In genomic region chr21:16082038-16082816, GRCh38 we compare ENCODE assay signal across 8 cellular contexts.
DNase-seq lines count a peak whose midpoint lies in the region; ATAC-seq and TF ChIP-seq lines count a peak whose summit lies in the region.

No MANE protein-coding gene starts in this region.

- no peaks in the 10 kb centered on the region for H3K9me3 ChIP-seq in ascending aorta

- no peak for TF ChIP-seq POLR2A in lower leg skin (IDR thresholded peaks at IDR 0.05)

- WGBS in lower leg skin, 2 donors, result 47 to 61% methylated on average over 6 of the region's 6 CpGs

- H3K4me1 Mint-ChIP-seq in activated CD8-positive, alpha-beta memory T cell treated with anti-CD3 and anti-CD28 coated beads, Interleukin-2, amount 10 ng/mL, durations not matched to agents 7 days and 5 days, result no peaks in the 10 kb centered on the region

- intact Hi-C loops in ascending aorta (cut with DNase I) (loop anchor here (10.0 kb wide), 2 partner anchors 113 to 343 kb away; no protein-coding TSS in a partner anchor), lower leg skin (cut with DNase I; ENCODE audit: low total_unique reads) (no loop called here)

- ATAC-seq in left lobe of liver (peak; percentile 77), GM21576 (IDR thresholded peaks at IDR 0.05; ENCODE audit: unreplicated experiment) (no peak)
- ATAC-seq in activated CD8-positive, alpha-beta memory T cell treated with anti-CD3 and anti-CD28 coated beads, Interleukin-2, amount 10 ng/mL, durations not matched to agents 7 days and 5 days, result no peak

- DNase-seq in Caki2 (ENCODE audit: low read depth), result peak; percentile 10
- DNase-seq in KBM-7, result peak; percentile 44
- no peak for DNase-seq in ascending aorta (ENCODE audit: low spot score in 2 of 2)
- DNase-seq in left lobe of liver (ENCODE audit: low spot score), result no peak
- no peak for DNase-seq in lower leg skin (ENCODE audit: low spot score in 2 of 2)
- DNase-seq in activated CD4-positive, alpha-beta T cell treated with anti-CD3 and anti-CD28 coated beads, Interleukin-2, amount 50 U/mL, for 1 hour, result no peak
- no peak for DNase-seq in activated CD8-positive, alpha-beta memory T cell treated with anti-CD3 and anti-CD28 coated beads, Interleukin-2, amount 10 ng/mL, durations not matched to agents 7 days and 5 days

- H3K4me3 ChIP-seq in ascending aorta, result peak overlapping the region in 1 of 2 donors; percentile 24
- H3K4me3 ChIP-seq in lower leg skin (ENCODE audit: low read depth, poor library complexity, severe bottlenecking), result no peak overlapping the region

- H3K4me1 ChIP-seq in ascending aorta, result no peaks in the 10 kb centered on the region

- no peak overlapping the region for H3K27ac ChIP-seq in ascending aorta

- CTCF ChIA-PET in activated CD8-positive, alpha-beta memory T cell treated with anti-CD3 and anti-CD28 coated beads, Interleukin-2, amount 10 ng/mL, durations not matched to agents 7 days and 5 days (lab: Charles Lee), result interaction anchor here (1.1 kb wide), 1 partner anchor 42 kb away, joined by 3 read pairs; no protein-coding TSS in a partner anchor

- in situ Hi-C loops in Caki2 (cut with HindIII; ENCODE audit: low pct_unique_long_range_greater_than_20kb, low sequenced_read_pairs) (no loop called here), KBM-7 (cut with MboI; ENCODE audit: low pct_unique_long_range_greater_than_20kb, low sequenced_read_pairs) (no loop called here)

- no peaks in the 10 kb centered on the region for H3K27me3 Mint-ChIP-seq in activated CD8-positive, alpha-beta memory T cell treated with anti-CD3 and anti-CD28 coated beads, Interleukin-2, amount 10 ng/mL, durations not matched to agents 7 days and 5 days

- no peaks in the 10 kb centered on the region for H3K36me3 ChIP-seq in ascending aorta

- H3K9me3 Mint-ChIP-seq in activated CD8-positive, alpha-beta memory T cell treated with anti-CD3 and anti-CD28 coated beads, Interleukin-2, amount 10 ng/mL, durations not matched to agents 7 days and 5 days (ENCODE audit: low read depth), result no peaks in the 10 kb centered on the region

- no peak overlapping the region for H3K4me3 Mint-ChIP-seq in activated CD8-positive, alpha-beta memory T cell treated with anti-CD3 and anti-CD28 coated beads, Interleukin-2, amount 10 ng/mL, durations not matched to agents 7 days and 5 days

- TF ChIP-seq CTCF in ascending aorta (IDR thresholded peaks at IDR 0.05) (peak; percentile 12 to 44 (median 14)), lower leg skin (IDR thresholded peaks at IDR 0.05) (no peak)

- H3K36me3 Mint-ChIP-seq in activated CD8-positive, alpha-beta memory T cell treated with anti-CD3 and anti-CD28 coated beads, Interleukin-2, amount 10 ng/mL, durations not matched to agents 7 days and 5 days, result no peaks in the 10 kb centered on the region

- H3K27ac Mint-ChIP-seq in activated CD8-positive, alpha-beta memory T cell treated with anti-CD3 and anti-CD28 coated beads, Interleukin-2, amount 10 ng/mL, durations not matched to agents 7 days and 5 days, result no peak overlapping the region

- H3K27me3 ChIP-seq in ascending aorta, result no peaks in the 10 kb centered on the region

Comparison
In these comparisons a context has a peak if more than half of its experiments do, and no peak if none do; other contexts are left out.
1. DNase-seq: peak in Caki2 (single experiment) and KBM-7 (single experiment); none in ascending aorta (0 of 2), left lobe of liver (single experiment), lower leg skin (0 of 2), activated CD4-positive, alpha-beta T cell treated with anti-CD3 and anti-CD28 coated beads, Interleukin-2, amount 50 U/mL, for 1 hour (single experiment) and activated CD8-positive, alpha-beta memory T cell treated with anti-CD3 and anti-CD28 coated beads, Interleukin-2, amount 10 ng/mL, durations not matched to agents 7 days and 5 days (single experiment).
2. CTCF ChIP-seq: peak in ascending aorta (3 of 3); none in lower leg skin (0 of 3).